In genomic region chr15:67147410-67147949, GRCh38 we compare ENCODE assay signal across 11 cellular contexts.
A peak's percentile ranks its signal among the peaks of the same experiment; 100 is the strongest.
DNase-seq lines count a peak whose midpoint lies in the region; ATAC-seq, FAIRE-seq and TF ChIP-seq lines count a peak whose summit lies in the region.
"Had no signal": no experiment of that assay in that cellular context is flagged by ENCODE, and none has a peak within 500 bp of the region (broad histone marks: within the 10 kb centered on the region; RNA-seq: fewer than 3 reads in every experiment).

No MANE protein-coding gene starts in this region.

- DNase-seq in stimulated activated naive CD8-positive, alpha-beta T cell treated with anti-CD3 and anti-CD28 coated beads, Interleukin-15, Interleukin-2, amounts not matched to agents 100 U/mL and 50 U/mL, for 24 hours = no peak
- DNase-seq in colonic mucosa = no peak
- DNase-seq in naive thymus-derived CD4-positive, alpha-beta T cell = no peak
- no peak for DNase-seq in GM12892 (ENCODE audit: insufficient read length)
- no peak for DNase-seq in NCI-H526 (lab: John Stamatoyannopoulos, UW)
- no peak for DNase-seq in amygdala (lab: John Stamatoyannopoulos, UW)
- DNase-seq in stimulated activated CD4-positive, alpha-beta T cell treated with anti-CD3 and anti-CD28 coated beads, Interleukin-4, amount 100 ng/mL, for 4 hours = no peak
- DNase-seq: DND-41, NCI-H2081 treated with DMSO at 0.1 percent for 48 hours, WERI-Rb-1 had no signal

- FAIRE-seq in GM12892 (lab: Jason Lieb, UNC) = no peak

- peak overlapping the region; percentile 72 for H3K27ac Mint-ChIP-seq in stimulated activated naive CD8-positive, alpha-beta T cell treated with anti-CD3 and anti-CD28 coated beads, Interleukin-15, Interleukin-2, amounts not matched to agents 100 ng/mL and 50 ng/mL, for 24 hours
- H3K27ac Mint-ChIP-seq in naive thymus-derived CD4-positive, alpha-beta T cell = peak overlapping the region; percentile 56 to 89 (median 84)

- no peak for ATAC-seq in stimulated activated naive CD8-positive, alpha-beta T cell treated with anti-CD3 and anti-CD28 coated beads, Interleukin-15, Interleukin-2, amounts not matched to agents 100 U/mL and 50 U/mL, for 24 hours
- ATAC-seq in naive thymus-derived CD4-positive, alpha-beta T cell = no peak

- H3K27me3 Mint-ChIP-seq in stimulated activated naive CD8-positive, alpha-beta T cell treated with anti-CD3 and anti-CD28 coated beads, Interleukin-15, Interleukin-2, amounts not matched to agents 100 ng/mL and 50 ng/mL, for 24 hours = no peaks in the 10 kb centered on the region
- H3K27me3 Mint-ChIP-seq in naive thymus-derived CD4-positive, alpha-beta T cell = no peaks in the 10 kb centered on the region

- peak overlapping the region in 1 of 2 donors; percentile 26 for H3K9ac ChIP-seq in colonic mucosa (ENCODE audit: low read depth in 2 of 2, low read length in 2 of 2)

- H3K36me3 ChIP-seq in colonic mucosa = no peaks in the 10 kb centered on the region
- no peaks in the 10 kb centered on the region for H3K36me3 ChIP-seq in naive thymus-derived CD4-positive, alpha-beta T cell (ENCODE audit: control insufficient read depth in 2 of 3, insufficient read depth in 3 of 3, low read length in 3 of 3)
- H3K36me3 ChIP-seq: WERI-Rb-1 had no signal

- H3K4me3 ChIP-seq in colonic mucosa = no peak overlapping the region
- no peak overlapping the region for H3K4me3 ChIP-seq in naive thymus-derived CD4-positive, alpha-beta T cell (ENCODE audit: low read length)

- no peaks in the 10 kb centered on the region for H3K27me3 ChIP-seq in colonic mucosa
- H3K27me3 ChIP-seq in naive thymus-derived CD4-positive, alpha-beta T cell (ENCODE audit: control insufficient read depth in 2 of 2, insufficient read depth in 2 of 2, low read length in 2 of 2) = no peaks in the 10 kb centered on the region

- H3K36me3 Mint-ChIP-seq in stimulated activated naive CD8-positive, alpha-beta T cell treated with anti-CD3 and anti-CD28 coated beads, Interleukin-15, Interleukin-2, amounts not matched to agents 100 ng/mL and 50 ng/mL, for 24 hours (ENCODE audit: low read depth) = no peaks in the 10 kb centered on the region
- H3K36me3 Mint-ChIP-seq in naive thymus-derived CD4-positive, alpha-beta T cell = peaks cover 0 to 5% (median 0%) of the 10 kb centered on the region in 5 donors

- H3K4me1 ChIP-seq in colonic mucosa = peaks cover 30% of the 10 kb centered on the region
- peaks cover 35 to 54% of the 10 kb centered on the region in 2 donors for H3K4me1 ChIP-seq in naive thymus-derived CD4-positive, alpha-beta T cell (ENCODE audit: control insufficient read depth in 2 of 2, insufficient read depth in 2 of 2, low read length in 2 of 2)

- H3K9me3 Mint-ChIP-seq in stimulated activated naive CD8-positive, alpha-beta T cell treated with anti-CD3 and anti-CD28 coated beads, Interleukin-15, Interleukin-2, amounts not matched to agents 100 ng/mL and 50 ng/mL, for 24 hours = no peaks in the 10 kb centered on the region
- no peaks in the 10 kb centered on the region for H3K9me3 Mint-ChIP-seq in naive thymus-derived CD4-positive, alpha-beta T cell

- no peak for TF ChIP-seq POLR2A in GM12892 (IDR thresholded peaks at IDR 0.05; ENCODE audit: low read depth, low read length)

- CTCF ChIA-PET in naive thymus-derived CD4-positive, alpha-beta T cell (lab: Charles Lee) = no interaction called here

- POLR2A ChIA-PET in naive thymus-derived CD4-positive, alpha-beta T cell (lab: Charles Lee) = interaction anchor here (1.3 kb wide), 1 partner anchor 46 kb away, joined by 3 read pairs; no protein-coding TSS in a partner anchor

- H3K4me1 Mint-ChIP-seq in stimulated activated naive CD8-positive, alpha-beta T cell treated with anti-CD3 and anti-CD28 coated beads, Interleukin-15, Interleukin-2, amounts not matched to agents 100 ng/mL and 50 ng/mL, for 24 hours (ENCODE audit: low read depth) = peaks cover 87% of the 10 kb centered on the region
- H3K4me1 Mint-ChIP-seq in naive thymus-derived CD4-positive, alpha-beta T cell = peaks cover 49 to 90% (median 85%) of the 10 kb centered on the region in 7 donors

- intact Hi-C loops in colonic mucosa (cut with DNase I) = no loop called here
- intact Hi-C loops in naive thymus-derived CD4-positive, alpha-beta T cell (cut with micrococcal nuclease) = loop anchor here (2.0 to 5.0 kb wide), 2 partner anchors 45 to 80 kb away; partner anchors contain the start of gene SMAD3 (in 1 of the 2)

- H3K27ac ChIP-seq in colonic mucosa = peak overlapping the region; percentile 70
- no peak overlapping the region for H3K27ac ChIP-seq in naive thymus-derived CD4-positive, alpha-beta T cell (ENCODE audit: low read depth, low read length)
- H3K27ac ChIP-seq: WERI-Rb-1 had no signal

- no peaks in the 10 kb centered on the region for H3K9me3 ChIP-seq in colonic mucosa
- no peaks in the 10 kb centered on the region for H3K9me3 ChIP-seq in naive thymus-derived CD4-positive, alpha-beta T cell (ENCODE audit: control insufficient read depth in 2 of 3, low read length in 3 of 3)

- H3K4me3 Mint-ChIP-seq in stimulated activated naive CD8-positive, alpha-beta T cell treated with anti-CD3 and anti-CD28 coated beads, Interleukin-15, Interleukin-2, amounts not matched to agents 100 ng/mL and 50 ng/mL, for 24 hours = peak overlapping the region; percentile 14
- H3K4me3 Mint-ChIP-seq in naive thymus-derived CD4-positive, alpha-beta T cell = peak overlapping the region; percentile 7 to 79 (median 63)

- TF ChIP-seq CTCF in colonic mucosa (IDR thresholded peaks at IDR 0.05) = no peak
